Comparison of ENCODE assay signal across 11 cellular contexts in the genomic region with DNA sequence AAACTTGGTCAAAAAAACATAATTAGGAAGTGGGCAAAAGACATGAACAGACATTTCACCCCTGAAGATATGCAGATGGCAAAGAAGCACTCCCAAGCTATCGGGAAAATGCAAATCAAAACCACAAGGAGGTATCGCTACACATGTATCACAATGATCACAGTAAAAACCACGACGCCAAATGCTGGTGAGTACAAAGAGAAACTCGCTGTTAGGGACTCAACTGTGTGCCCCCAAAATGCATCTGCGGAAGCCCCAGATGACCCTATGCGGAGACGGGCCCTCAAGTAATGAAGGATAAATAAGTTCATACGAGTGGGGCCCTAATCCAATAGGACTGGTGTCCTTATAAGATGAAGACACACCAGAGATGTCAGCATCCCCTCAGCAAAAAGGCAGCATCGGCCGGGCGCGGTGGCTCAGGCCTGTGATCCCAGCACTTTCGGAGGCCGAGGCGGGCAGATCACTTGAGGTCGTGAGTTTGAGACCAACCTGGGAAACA. TPM values are rescaled to one million over a fixed set of nuclear protein-coding genes. Genes with fewer than 3 reads are reported as not detected.
DNase-seq lines count a peak whose midpoint lies in the region; ATAC-seq lines count a peak whose summit lies in the region.
"Had no signal": no experiment of that assay in that cellular context is flagged by ENCODE, and none has a peak within 500 bp of the region (broad histone marks: within the 10 kb centered on the region; RNA-seq: fewer than 3 reads in every experiment).

No MANE protein-coding gene starts in this region.

- no peaks in the 10 kb centered on the region for H3K27me3 Mint-ChIP-seq in activated T-cell treated with anti-CD3 and anti-CD28 coated beads, Interleukin-2, amount 50 U/mL, for 24 hours
- no peaks in the 10 kb centered on the region for H3K27me3 Mint-ChIP-seq in activated T-helper 1 cell treated with anti-CD3 and anti-CD28 coated beads, Interleukin-12 subunit alpha, Interleukin-12 subunit beta, Interleukin-2, Interleukin-4 antibody, amounts not matched to agents 30 ng/mL and 10 ng/mL and 1 ng/mL, durations not matched to agents 14 hours and 24 hours and 36 hours (ENCODE audit: insufficient read depth)
- H3K27me3 Mint-ChIP-seq in stimulated activated naive CD8-positive, alpha-beta T cell treated with anti-CD3 and anti-CD28 coated beads, Interleukin-15, amount 100 ng/mL, for 72 hours, result no peaks in the 10 kb centered on the region

- no peaks in the 10 kb centered on the region for H3K9me3 ChIP-seq in effector memory CD4-positive, alpha-beta T cell (ENCODE audit: control insufficient read depth, low read length)
- H3K9me3 ChIP-seq: body of pancreas, gastroesophageal sphincter had no signal

- peaks cover 13% of the 10 kb centered on the region for H3K9me3 Mint-ChIP-seq in activated T-cell treated with anti-CD3 and anti-CD28 coated beads, Interleukin-2, amount 50 U/mL, for 24 hours
- H3K9me3 Mint-ChIP-seq in activated T-helper 1 cell treated with anti-CD3 and anti-CD28 coated beads, Interleukin-12 subunit alpha, Interleukin-12 subunit beta, Interleukin-2, Interleukin-4 antibody, amounts not matched to agents 30 ng/mL and 10 ng/mL and 1 ng/mL, durations not matched to agents 14 hours and 24 hours and 36 hours, result no peaks in the 10 kb centered on the region
- peaks cover 13 to 17% of the 10 kb centered on the region in 2 donors for H3K9me3 Mint-ChIP-seq in stimulated activated naive CD8-positive, alpha-beta T cell treated with anti-CD3 and anti-CD28 coated beads, Interleukin-15, amount 100 ng/mL, for 72 hours

- no peaks in the 10 kb centered on the region for H3K27me3 ChIP-seq in effector memory CD4-positive, alpha-beta T cell (replicated peaks; ENCODE audit: control insufficient read depth, insufficient read depth, low read length, poor library complexity, severe bottlenecking)
- H3K27me3 ChIP-seq: body of pancreas, gastroesophageal sphincter had no signal

- peaks cover 5% of the 10 kb centered on the region for H3K4me1 ChIP-seq in effector memory CD4-positive, alpha-beta T cell (ENCODE audit: control insufficient read depth, insufficient read depth, low read length, poor library complexity, severe bottlenecking)

- ATAC-seq in HG02840 (IDR thresholded peaks at IDR 0.05; ENCODE audit: low FRiP score, unreplicated experiment), result peak; percentile 48
- peak; percentile 61 for ATAC-seq in stimulated activated naive CD8-positive, alpha-beta T cell treated with anti-CD3 and anti-CD28 coated beads, Interleukin-15, amount 100 ng/mL, for 72 hours
- ATAC-seq: body of pancreas, gastroesophageal sphincter had no signal

- H3K36me3 Mint-ChIP-seq in activated T-cell treated with anti-CD3 and anti-CD28 coated beads, Interleukin-2, amount 50 U/mL, for 24 hours (ENCODE audit: low read depth), result peaks cover 51% of the 10 kb centered on the region
- H3K36me3 Mint-ChIP-seq in activated T-helper 1 cell treated with anti-CD3 and anti-CD28 coated beads, Interleukin-12 subunit alpha, Interleukin-12 subunit beta, Interleukin-2, Interleukin-4 antibody, amounts not matched to agents 30 ng/mL and 10 ng/mL and 1 ng/mL, durations not matched to agents 14 hours and 24 hours and 36 hours (ENCODE audit: low read depth), result peaks cover 30% of the 10 kb centered on the region

- peaks cover 78% of the 10 kb centered on the region for H3K4me1 Mint-ChIP-seq in activated T-cell treated with anti-CD3 and anti-CD28 coated beads, Interleukin-2, amount 50 U/mL, for 24 hours (ENCODE audit: low read depth)
- H3K4me1 Mint-ChIP-seq in activated T-helper 1 cell treated with anti-CD3 and anti-CD28 coated beads, Interleukin-12 subunit alpha, Interleukin-12 subunit beta, Interleukin-2, Interleukin-4 antibody, amounts not matched to agents 30 ng/mL and 10 ng/mL and 1 ng/mL, durations not matched to agents 14 hours and 24 hours and 36 hours (ENCODE audit: low read depth), result peaks cover 48% of the 10 kb centered on the region
- H3K4me1 Mint-ChIP-seq in stimulated activated naive CD8-positive, alpha-beta T cell treated with anti-CD3 and anti-CD28 coated beads, Interleukin-15, amount 100 ng/mL, for 72 hours, result peaks cover 78% of the 10 kb centered on the region

- H3K4me3 Mint-ChIP-seq in activated T-cell treated with anti-CD3 and anti-CD28 coated beads, Interleukin-2, amount 50 U/mL, for 24 hours, result peak overlapping the region; percentile 35
- peak overlapping the region; percentile 34 for H3K4me3 Mint-ChIP-seq in activated T-helper 1 cell treated with anti-CD3 and anti-CD28 coated beads, Interleukin-12 subunit alpha, Interleukin-12 subunit beta, Interleukin-2, Interleukin-4 antibody, amounts not matched to agents 30 ng/mL and 10 ng/mL and 1 ng/mL, durations not matched to agents 14 hours and 24 hours and 36 hours
- peak overlapping the region; percentile 56 to 65 for H3K4me3 Mint-ChIP-seq in stimulated activated naive CD8-positive, alpha-beta T cell treated with anti-CD3 and anti-CD28 coated beads, Interleukin-15, amount 100 ng/mL, for 72 hours

- H3K36me3 ChIP-seq in effector memory CD4-positive, alpha-beta T cell (ENCODE audit: control insufficient read depth, insufficient read depth, low read length), result no peaks in the 10 kb centered on the region

- H3K27ac Mint-ChIP-seq in activated T-cell treated with anti-CD3 and anti-CD28 coated beads, Interleukin-2, amount 50 U/mL, for 24 hours, result peak overlapping the region; percentile 76
- peak overlapping the region; percentile 64 for H3K27ac Mint-ChIP-seq in activated T-helper 1 cell treated with anti-CD3 and anti-CD28 coated beads, Interleukin-12 subunit alpha, Interleukin-12 subunit beta, Interleukin-2, Interleukin-4 antibody, amounts not matched to agents 30 ng/mL and 10 ng/mL and 1 ng/mL, durations not matched to agents 14 hours and 24 hours and 36 hours
- H3K27ac Mint-ChIP-seq in stimulated activated naive CD8-positive, alpha-beta T cell treated with anti-CD3 and anti-CD28 coated beads, Interleukin-15, amount 100 ng/mL, for 72 hours, result peak overlapping the region; percentile 4 to 59

- intact Hi-C loops in activated T-helper 1 cell treated with anti-CD3 and anti-CD28 coated beads, Interleukin-12 subunit alpha, Interleukin-12 subunit beta, Interleukin-2, Interleukin-4 antibody, amounts not matched to agents 30 ng/mL and 10 ng/mL and 1 ng/mL, durations not matched to agents 14 hours and 24 hours and 36 hours (cut with micrococcal nuclease), result no loop called here

- DNase-seq in activated T-cell treated with anti-CD3 and anti-CD28 coated beads, Interleukin-2, amount 50 U/mL, for 24 hours, result peak; percentile 28
- no peak for DNase-seq in activated T-cell treated with anti-CD3 and anti-CD28 coated beads, Interleukin-2, amount 50 U/mL, for 1 hour
- DNase-seq in activated T-helper 1 cell treated with anti-CD3 and anti-CD28 coated beads, Interleukin-12 subunit alpha, Interleukin-12 subunit beta, Interleukin-2, Interleukin-4 antibody, amounts not matched to agents 30 ng/mL and 10 ng/mL and 1 ng/mL, durations not matched to agents 14 hours and 24 hours and 36 hours (ENCODE audit: low spot score), result no peak
- peak in 1 of 2 donors; percentile 46 for DNase-seq in stimulated activated naive CD8-positive, alpha-beta T cell treated with anti-CD3 and anti-CD28 coated beads, Interleukin-15, amount 100 ng/mL, for 72 hours
- DNase-seq in effector memory CD4-positive, alpha-beta T cell, result no peak
- DNase-seq in NCI-H146 treated with DMSO at 0.1 percent for 48 hours (lab: John Stamatoyannopoulos, UW; ENCODE audit: unreplicated experiment) (no peak), caudate nucleus (lab: John Stamatoyannopoulos, UW) (no peak)
- DNase-seq: body of pancreas, T1000 had no signal

- H3K27ac ChIP-seq in effector memory CD4-positive, alpha-beta T cell (ENCODE audit: insufficient read depth, low read length, poor library complexity, severe bottlenecking), result no peak overlapping the region
- H3K27ac ChIP-seq in caudate nucleus (ENCODE audit: low read depth, low read length), result no peak overlapping the region
- H3K27ac ChIP-seq: body of pancreas, gastroesophageal sphincter had no signal

- H3K4me3 ChIP-seq in effector memory CD4-positive, alpha-beta T cell (ENCODE audit: insufficient read depth, low read depth, low read length, poor library complexity, severe bottlenecking), result no peak overlapping the region
- H3K4me3 ChIP-seq: body of pancreas, gastroesophageal sphincter had no signal

RNA-seq across cellular contexts. Expression of gene GAK, which starts 10.2 kb away (rescaled TPM):
- 146 and 149 TPM in 2 replicates for total RNA-seq in activated T-helper 1 cell treated with anti-CD3 and anti-CD28 coated beads, Interleukin-12 subunit alpha, Interleukin-12 subunit beta, Interleukin-2, Interleukin-4 antibody, amounts not matched to agents 30 ng/mL and 10 ng/mL and 1 ng/mL, durations not matched to agents 14 hours and 24 hours and 36 hours

RNA-seq across cellular contexts. Expression of gene TMEM175, which starts 10.4 kb away (rescaled TPM):
- total RNA-seq in activated T-helper 1 cell treated with anti-CD3 and anti-CD28 coated beads, Interleukin-12 subunit alpha, Interleukin-12 subunit beta, Interleukin-2, Interleukin-4 antibody, amounts not matched to agents 30 ng/mL and 10 ng/mL and 1 ng/mL, durations not matched to agents 14 hours and 24 hours and 36 hours, result 15.4 and 16.2 TPM in 2 replicates

RNA-seq across cellular contexts. Expression of gene DGKQ, which starts 51.5 kb away (rescaled TPM):
- 17.8 and 18.0 TPM in 2 replicates for total RNA-seq in activated T-helper 1 cell treated with anti-CD3 and anti-CD28 coated beads, Interleukin-12 subunit alpha, Interleukin-12 subunit beta, Interleukin-2, Interleukin-4 antibody, amounts not matched to agents 30 ng/mL and 10 ng/mL and 1 ng/mL, durations not matched to agents 14 hours and 24 hours and 36 hours
